In genomic region chr5:133325834-133326233, GRCh38 we compare ENCODE assay signal across 20 cellular contexts.
DNase-seq lines count a peak whose midpoint lies in the region; ATAC-seq, FAIRE-seq and TF ChIP-seq lines count a peak whose summit lies in the region.
"Had no signal": no experiment of that assay in that cellular context is flagged by ENCODE, and none has a peak within 500 bp of the region (broad histone marks: within the 10 kb centered on the region; RNA-seq: fewer than 3 reads in every experiment).

No MANE protein-coding gene starts in this region.

- H3K36me3 ChIP-seq in adipocyte (ENCODE audit: control insufficient read depth, insufficient read depth, low read length, severe bottlenecking): no peaks in the 10 kb centered on the region
- H3K36me3 ChIP-seq in H1 (ENCODE audit: control insufficient read depth in 2 of 4, insufficient read depth in 4 of 4, low read length in 3 of 4): no peaks in the 10 kb centered on the region
- H3K36me3 ChIP-seq: BLaER1 treated with 17β-estradiol and CSF1 and Interleukin-3, amounts not matched to agents 10 nM and 100 nM had no signal

- no peak for TF ChIP-seq EP300 in H1 (IDR thresholded peaks at IDR 0.05; ENCODE audit: borderline replicate concordance in 1 of 2, low read depth in 2 of 2, low read length in 2 of 2)

- peaks cover 69% of the 10 kb centered on the region for H3K27me3 ChIP-seq in adipocyte (replicated peaks; ENCODE audit: control insufficient read depth, insufficient read depth, low read length)
- H3K27me3 ChIP-seq in H1 (replicated peaks in 1 of 4; ENCODE audit: control insufficient read depth in 3 of 4, extremely low read depth in 1 of 4, insufficient read depth in 3 of 4, low read length in 3 of 4): peaks cover 0 to 11% (median 9%) of the 10 kb centered on the region in 4 experiments; a peak in 3 of 7 replicates
- H3K27me3 ChIP-seq: BLaER1 treated with 17β-estradiol and CSF1 and Interleukin-3, amounts not matched to agents 10 nM and 100 nM had no signal

- no peak overlapping the region for H3K4me2 ChIP-seq in H1 (ENCODE audit: insufficient read depth in 1 of 2, low read depth in 2 of 2, low read length in 2 of 2)
- H3K4me2 ChIP-seq: BLaER1 treated with 17β-estradiol and CSF1 and Interleukin-3, amounts not matched to agents 10 nM and 100 nM had no signal

- no peak overlapping the region for H2BK5ac ChIP-seq in H1 (ENCODE audit: low read depth, low read length)

- no peaks in the 10 kb centered on the region for H3K9me3 ChIP-seq in adipocyte (ENCODE audit: control insufficient read depth, low read length)
- no peaks in the 10 kb centered on the region for H3K9me3 ChIP-seq in H1 (ENCODE audit: insufficient read depth in 2 of 2, low read depth in 1 of 2, low read length in 1 of 2)
- H3K9me3 ChIP-seq: BLaER1 treated with 17β-estradiol and CSF1 and Interleukin-3, amounts not matched to agents 10 nM and 100 nM had no signal

- H3K36me3 Mint-ChIP-seq in activated CD8-positive, alpha-beta T cell treated with anti-CD3 and anti-CD28 coated beads, Interleukin-2, amount 10 ng/mL, durations not matched to agents 7 days and 5 days (ENCODE audit: low read depth): no peaks in the 10 kb centered on the region
- H3K36me3 Mint-ChIP-seq: CD8-positive, alpha-beta T cell had no signal

- no peak overlapping the region for H2BK120ac ChIP-seq in H1 (replicated peaks; ENCODE audit: low read depth, low read length)

- no peaks in the 10 kb centered on the region for H4K20me1 ChIP-seq in H1 (replicated peaks in 1 of 2; ENCODE audit: control insufficient read depth in 1 of 2, insufficient read depth in 2 of 2, low read length in 2 of 2)
- H4K20me1 ChIP-seq: BLaER1 treated with 17β-estradiol and CSF1 and Interleukin-3, amounts not matched to agents 10 nM and 100 nM had no signal

- no peak overlapping the region for H3K27ac Mint-ChIP-seq in activated CD8-positive, alpha-beta T cell treated with anti-CD3 and anti-CD28 coated beads, Interleukin-2, amount 10 ng/mL, durations not matched to agents 7 days and 5 days
- H3K27ac Mint-ChIP-seq: B cell; CD8-positive, alpha-beta T cell had no signal

- H3K79me2 ChIP-seq in H1 (ENCODE audit: control insufficient read depth in 1 of 2, insufficient read depth in 2 of 2, low read length in 2 of 2): no peaks in the 10 kb centered on the region

- H3K56ac ChIP-seq in H1 (replicated peaks; ENCODE audit: insufficient read length, low read depth, low read length): no peak overlapping the region

- no peaks in the 10 kb centered on the region; the same call in 1 of the 2 replicates for H3K23me2 ChIP-seq in H1 (ENCODE audit: low read depth, low read length)

- no peak overlapping the region for H3K4me3 Mint-ChIP-seq in activated CD8-positive, alpha-beta T cell treated with anti-CD3 and anti-CD28 coated beads, Interleukin-2, amount 10 ng/mL, durations not matched to agents 7 days and 5 days
- H3K4me3 Mint-ChIP-seq: B cell; CD8-positive, alpha-beta T cell had no signal

- no peak overlapping the region for H3K27ac ChIP-seq in H1 (ENCODE audit: low read depth, low read length)
- H3K27ac ChIP-seq: BLaER1 treated with 17β-estradiol and CSF1 and Interleukin-3, amounts not matched to agents 10 nM and 100 nM; GM23248 had no signal

- no peak overlapping the region for H3K18ac ChIP-seq in H1 (ENCODE audit: extremely low read depth, low read length)

- 87% methylated on average over 5 of the region's 5 CpGs; no CpG with 5 or more reads in 1 of the 2 experiments for WGBS in H1 (ENCODE audit: extremely low coverage in 1 of 2, insufficient coverage in 1 of 2, insufficient read length in 1 of 2, insufficient replicate concordance in 2 of 2, low coverage in 1 of 2, low lambda C conversion rate in 2 of 2, missing lambda C conversion rate in 1 of 2), 2 experiments

- CTCF ChIA-PET in H1 (lab: Charles Lee; ENCODE audit: partially characterized antibody): interaction anchor here (0.7 to 5.2 kb wide), 8 partner anchors 9 to 97 kb away, joined by 3 to 51 read pairs (median 6); no protein-coding TSS in a partner anchor
- CTCF ChIA-PET in activated CD8-positive, alpha-beta T cell treated with anti-CD3 and anti-CD28 coated beads, Interleukin-2, amount 10 ng/mL, durations not matched to agents 7 days and 5 days (lab: Charles Lee): interaction anchor here (1.4 kb wide), 1 partner anchor 98 kb away, joined by 3 read pairs; no protein-coding TSS in a partner anchor

- peaks cover 12% of the 10 kb centered on the region for H3K4me1 Mint-ChIP-seq in activated CD8-positive, alpha-beta T cell treated with anti-CD3 and anti-CD28 coated beads, Interleukin-2, amount 10 ng/mL, durations not matched to agents 7 days and 5 days (ENCODE audit: low read depth)

- no peak overlapping the region for H4K8ac ChIP-seq in H1 (ENCODE audit: extremely low read depth, insufficient read depth, low read length)

- no peaks in the 10 kb centered on the region for H3K79me1 ChIP-seq in H1 (ENCODE audit: low read depth, low read length)

- H3K14ac ChIP-seq in H1 (ENCODE audit: insufficient read length): no peak overlapping the region

- ATAC-seq in HG03159 (IDR thresholded peaks at IDR 0.05; ENCODE audit: unreplicated experiment) (no peak), HG02852 (IDR thresholded peaks at IDR 0.05; ENCODE audit: unreplicated experiment) (no peak)
- ATAC-seq in activated CD8-positive, alpha-beta T cell treated with anti-CD3 and anti-CD28 coated beads, Interleukin-2, amount 10 ng/mL, durations not matched to agents 7 days and 5 days: no peak
- ATAC-seq: CD8-positive, alpha-beta T cell had no signal

- H3K27me3 Mint-ChIP-seq in activated CD8-positive, alpha-beta T cell treated with anti-CD3 and anti-CD28 coated beads, Interleukin-2, amount 10 ng/mL, durations not matched to agents 7 days and 5 days (ENCODE audit: low read depth): no peaks in the 10 kb centered on the region

- H2AFZ ChIP-seq in H1 (ENCODE audit: low read length): no peak overlapping the region
- H2AFZ ChIP-seq: GM23248 had no signal

- H3K9ac ChIP-seq in adipocyte (ENCODE audit: low read length): no peak overlapping the region
- no peak overlapping the region for H3K9ac ChIP-seq in H1 (replicated peaks in 1 of 4; ENCODE audit: extremely low read depth in 1 of 4, low read depth in 3 of 4, low read length in 3 of 4)
- H3K9ac ChIP-seq: BLaER1 treated with 17β-estradiol and CSF1 and Interleukin-3, amounts not matched to agents 10 nM and 100 nM; GM23248 had no signal

- no peaks in the 10 kb centered on the region for H3K4me1 ChIP-seq in adipocyte (ENCODE audit: control insufficient read depth, insufficient read depth, low read length)
- peaks cover 6 to 23% (median 16%) of the 10 kb centered on the region in 4 experiments for H3K4me1 ChIP-seq in H1 (replicated peaks in 1 of 4; ENCODE audit: control insufficient read depth in 3 of 4, insufficient read depth in 4 of 4, low read length in 3 of 4)

- H3K4me3 ChIP-seq in adipocyte (ENCODE audit: low read length) (no peak overlapping the region), H1 (ENCODE audit: extremely low read depth in 1 of 4, insufficient read depth in 2 of 4, low read depth in 3 of 4, low read length in 4 of 4) (no peak overlapping the region)
- H3K4me3 ChIP-seq: BLaER1 treated with 17β-estradiol and CSF1 and Interleukin-3, amounts not matched to agents 10 nM and 100 nM; GM23248 had no signal

- H3K4ac ChIP-seq in H1 (replicated peaks; ENCODE audit: insufficient read length, low read depth, low read length): no peak overlapping the region

- H2BK20ac ChIP-seq in H1 (ENCODE audit: low read length): no peak overlapping the region

- H2BK12ac ChIP-seq in H1 (ENCODE audit: low read depth, low read length): 0 out of 2 replicates have a peak overlapping the region, but pooled peaks have one; percentile 44

- peak; percentile 5 for DNase-seq in adipocyte (ENCODE audit: low read depth)
- no peak for DNase-seq in H1 (ENCODE audit: low read depth in 1 of 2, low spot score in 2 of 2)
- peak; percentile 38 for DNase-seq in middle frontal gyrus (ENCODE audit: extremely low spot score, low spot score)
- DNase-seq in putamen (ENCODE audit: low spot score): peak; percentile 44
- no peak for DNase-seq in activated gamma-delta T cell (lab: John Stamatoyannopoulos, UW)
- DNase-seq in activated CD8-positive, alpha-beta T cell treated with anti-CD3 and anti-CD28 coated beads, Interleukin-2, amount 10 ng/mL, durations not matched to agents 7 days and 5 days: no peak
- DNase-seq: 8988T; Calu3; CD8-positive, alpha-beta T cell; DMS79 treated with DMSO at 0.1 percent for 48 hours; GF-D8; GM23248; HCEC 1CT; IMR-90 had no signal

- no peak for TF ChIP-seq POLR2A in H1 (IDR thresholded peaks at IDR 0.05; ENCODE audit: control extremely low read depth in 1 of 2, low read depth in 2 of 2, low read length in 2 of 2)

- no peaks in the 10 kb centered on the region for H3K9me3 Mint-ChIP-seq in activated CD8-positive, alpha-beta T cell treated with anti-CD3 and anti-CD28 coated beads, Interleukin-2, amount 10 ng/mL, durations not matched to agents 7 days and 5 days (ENCODE audit: insufficient read depth)
- H3K9me3 Mint-ChIP-seq: CD8-positive, alpha-beta T cell had no signal

- H4K91ac ChIP-seq in H1 (replicated peaks; ENCODE audit: insufficient read length, low read length): no peak overlapping the region

- TF ChIP-seq RAD21 in H1 (IDR thresholded peaks at IDR 0.05 in 1 of 2, conservative IDR thresholded peaks at IDR 0.05 in 1 of 2; ENCODE audit: low read depth in 2 of 2, low read length in 2 of 2): no peak

- no peak for FAIRE-seq in H1 (lab: Jason Lieb, UNC)
- FAIRE-seq: H54, HTR-8/SVneo had no signal

- no peak overlapping the region for H2AK5ac ChIP-seq in H1 (ENCODE audit: low read depth, low read length)

- no peak overlapping the region for H2BK15ac ChIP-seq in H1 (ENCODE audit: low read length)

- POLR2A ChIA-PET in H1 (lab: Charles Lee; ENCODE audit: partially characterized antibody): interaction anchor here (0.6 to 1.1 kb wide), 2 partner anchors 11 to 13 kb away, joined by 3 to 4 read pairs; no protein-coding TSS in a partner anchor
- POLR2A ChIA-PET in activated CD8-positive, alpha-beta T cell treated with anti-CD3 and anti-CD28 coated beads, Interleukin-2, amount 10 ng/mL, durations not matched to agents 7 days and 5 days (lab: Charles Lee): no interaction called here

- H3K23ac ChIP-seq in H1 (ENCODE audit: insufficient read length): no peak overlapping the region

- TF ChIP-seq CTCF in H1 (IDR thresholded peaks at IDR 0.05; ENCODE audit: control extremely low read depth in 1 of 3, insufficient read depth in 1 of 3, low read depth in 1 of 3, low read length in 3 of 3): no peak

- no peak overlapping the region for H4K5ac ChIP-seq in H1 (ENCODE audit: insufficient read length, low read depth, low read length)

TF ChIP-seq in H1, 55 proteins besides CTCF, POLR2A, EP300 and RAD21 (continues in another document):
- TF ChIP-seq RNF2 (IDR thresholded peaks at IDR 0.05; ENCODE audit: borderline replicate concordance, low read depth, low read length, missing control alignments, poor library complexity, severe bottlenecking) (no peak), FOSL1 (IDR thresholded peaks at IDR 0.05; ENCODE audit: insufficient read depth, low read depth, low read length) (no peak), SUZ12 (IDR thresholded peaks at IDR 0.05; ENCODE audit: low read length) (no peak), RFX5 (IDR thresholded peaks at IDR 0.05; ENCODE audit: borderline replicate concordance, low read depth, low read length) (no peak), BRCA1 (IDR thresholded peaks at IDR 0.05; ENCODE audit: low read depth, low read length) (no peak), SAP30 (IDR thresholded peaks at IDR 0.05; ENCODE audit: insufficient read depth, insufficient replicate concordance, low read length) (no peak)

Comparison
In these comparisons a context has a peak if more than half of its experiments do, and no peak if none do; other contexts are left out.
1. DNase-seq: peak in adipocyte (single experiment), middle frontal gyrus (single experiment) and putamen (single experiment); none in H1 (0 of 2), activated gamma-delta T cell (single experiment) and activated CD8-positive, alpha-beta T cell treated with anti-CD3 and anti-CD28 coated beads, Interleukin-2, amount 10 ng/mL, durations not matched to agents 7 days and 5 days (single experiment).